Comparison of ENCODE assay signal across 24 cellular contexts in genomic region chr4:83828601-83829000, GRCh38.
"Had no signal": no experiment of that assay in that cellular context is flagged by ENCODE, and none has a peak within 500 bp of the region (broad histone marks: within the 10 kb centered on the region; RNA-seq: fewer than 3 reads in every experiment).

No MANE protein-coding gene starts in this region.

- DNase-seq: activated CD4-positive, alpha-beta memory T cell treated with anti-CD3 and anti-CD28 coated beads, Interleukin-2, amount 10 ng/mL, durations not matched to agents 7 days and 5 days; activated CD4-positive, alpha-beta T cell treated with anti-CD3 and anti-CD28 coated beads for 1 hour; activated CD4-positive, alpha-beta T cell treated with anti-CD3 and anti-CD28 coated beads, Interleukin-2, amount 10 ng/mL, durations not matched to agents 7 days and 5 days; activated naive CD8-positive, alpha-beta T cell treated with anti-CD3 and anti-CD28 coated beads, Interleukin-2, amount 50 U/mL, for 24 hours; activated T-cell treated with anti-CD3 and anti-CD28 coated beads, Interleukin-2, amount 50 U/mL, for 4 hours; anterior cingulate cortex; body of pancreas; dermis blood vessel endothelial cell; effector CD4-positive, alpha-beta T cell; islet precursor cell; left ventricle myocardium inferior; posterior cingulate gyrus; right lobe of liver; stimulated activated CD4-positive, alpha-beta T cell treated with anti-CD3 and anti-CD28 coated beads, Interleukin-4, amount 100 ng/mL, for 24 hours; stimulated activated naive CD8-positive, alpha-beta T cell treated with anti-CD3 and anti-CD28 coated beads, Interleukin-15, amount 100 ng/mL, for 72 hours; substantia nigra; T-helper 2 cell; uterus had no signal

- ATAC-seq: activated naive CD8-positive, alpha-beta T cell treated with anti-CD3 and anti-CD28 coated beads, Interleukin-2, amount 50 U/mL, for 24 hours; activated T-cell treated with anti-CD3 and anti-CD28 coated beads, Interleukin-2, amount 50 U/mL, for 4 hours; activated T-helper 17 cell treated with anti-CD3 and anti-CD28 coated beads, Interleukin-2, amount 50 U/mL, for 72 hours; body of pancreas; right lobe of liver; stimulated activated memory B cell treated with anti-CD40 and anti-IgM and Interleukin-4, amounts not matched to agents 10 μg/mL and 1 μg/mL and 100 μg/mL, for 72 hours; stimulated activated naive CD8-positive, alpha-beta T cell treated with anti-CD3 and anti-CD28 coated beads, Interleukin-15, amount 100 ng/mL, for 72 hours; WTC11 had no signal

- H3K4me3 ChIP-seq: body of pancreas, esophagus muscularis mucosa, left ventricle myocardium inferior, lung, right lobe of liver, skin epidermis, uterus had no signal
